In genomic region chr2:127605691-127606277, GRCh38 we compare ENCODE assay signal across 27 cellular contexts. TPM values are rescaled to one million over a fixed set of nuclear protein-coding genes. Genes with fewer than 3 reads are reported as not detected.
A peak's percentile ranks its signal among the peaks of the same experiment; 100 is the strongest.
DNase-seq lines count a peak whose midpoint lies in the region; ATAC-seq and TF ChIP-seq lines count a peak whose summit lies in the region.
"Had no signal": no experiment of that assay in that cellular context is flagged by ENCODE, and none has a peak within 500 bp of the region (broad histone marks: within the 10 kb centered on the region; RNA-seq: fewer than 3 reads in every experiment).

No MANE protein-coding gene starts in this region.

- H3K36me3 ChIP-seq in BLaER1 treated with 17β-estradiol and CSF1 and Interleukin-3, amounts not matched to agents 10 nM and 100 nM: 0 out of 22 replicates have a peak, but pooled peaks cover 0 to 4% (median 0%) of the 10 kb centered on the region in 11 experiments
- peaks cover 77% of the 10 kb centered on the region for H3K36me3 ChIP-seq in KOPT-K1 (ENCODE audit: insufficient read depth, low read length)
- H3K36me3 ChIP-seq: esophagus squamous epithelium, upper lobe of left lung had no signal

- intact Hi-C loops in sciatic nerve (cut with DNase I): no loop called here

- peaks cover 8% of the 10 kb centered on the region for H3K4me1 Mint-ChIP-seq in glutamatergic neuron (ENCODE audit: low read depth, unreplicated experiment)

- H3K9me3 Mint-ChIP-seq in glutamatergic neuron (ENCODE audit: unreplicated experiment): peaks cover 5% of the 10 kb centered on the region

- H3K9ac ChIP-seq in BLaER1 treated with 17β-estradiol and CSF1 and Interleukin-3, amounts not matched to agents 10 nM and 100 nM: no peak overlapping the region
- H3K9ac ChIP-seq: GM23248 had no signal

- no peak overlapping the region for H3K4me3 Mint-ChIP-seq in glutamatergic neuron (ENCODE audit: unreplicated experiment)
- H3K4me3 Mint-ChIP-seq: activated CD4-positive, alpha-beta T cell treated with anti-CD3 and anti-CD28 coated beads, Interleukin-2, amount 10 ng/mL, durations not matched to agents 7 days and 5 days; activated T-cell treated with anti-CD3 and anti-CD28 coated beads, Interleukin-2, amount 50 U/mL, for 72 hours; CD4-positive, CD25-positive, alpha-beta regulatory T cell; memory B cell had no signal

- H3K4me2 ChIP-seq in BLaER1 treated with 17β-estradiol and CSF1 and Interleukin-3, amounts not matched to agents 10 nM and 100 nM: peak overlapping the region in 8 of 11 experiments; percentile 9 to 73 (median 62); a peak in 12 of 22 replicates

- H3K27me3 Mint-ChIP-seq in glutamatergic neuron (ENCODE audit: unreplicated experiment): peaks cover 3% of the 10 kb centered on the region
- H3K27me3 Mint-ChIP-seq: activated CD4-positive, alpha-beta T cell treated with anti-CD3 and anti-CD28 coated beads, Interleukin-2, amount 10 ng/mL, durations not matched to agents 7 days and 5 days had no signal

- peak; percentile 16 for DNase-seq in glutamatergic neuron
- DNase-seq in sciatic nerve (ENCODE audit: low spot score): peak; percentile 25
- no peak for DNase-seq in NCI-H1048 (lab: John Stamatoyannopoulos, UW)
- no peak for DNase-seq in LoVo (ENCODE audit: low spot score)
- DNase-seq in kidney glomerular epithelial cell (lab: John Stamatoyannopoulos, UW): no peak
- DNase-seq: activated CD4-positive, alpha-beta T cell treated with anti-CD3 and anti-CD28 coated beads, Interleukin-2, amount 10 ng/mL, durations not matched to agents 7 days and 5 days; activated T-cell treated with anti-CD3 and anti-CD28 coated beads, Interleukin-2, amount 50 U/mL, for 72 hours; CD4-positive, CD25-positive, alpha-beta regulatory T cell; esophagus squamous epithelium; foreskin melanocyte; GM23248; left cardiac atrium; NCI-H1105 treated with DMSO at 0.1 percent for 48 hours; NCI-H2081; NCI-H2227 treated with DMSO at 0.1 percent for 48 hours; NCI-H526 treated with DMSO at 0.1 percent for 48 hours; stimulated activated CD8-positive, alpha-beta memory T cell treated with anti-CD3 and anti-CD28 coated beads, Interleukin-4, amount 100 ng/mL, for 48 hours; T1000 had no signal

- no peak overlapping the region for H3K27ac ChIP-seq in BLaER1 treated with 17β-estradiol and CSF1 and Interleukin-3, amounts not matched to agents 10 nM and 100 nM
- peak overlapping the region; percentile 99 for H3K27ac ChIP-seq in KOPT-K1 (ENCODE audit: low read depth, low read length, poor library complexity, severe bottlenecking)
- H3K27ac ChIP-seq: esophagus squamous epithelium, GM23248, skin epidermis, upper lobe of left lung had no signal

- peaks cover 0 to 68% (median 46%) of the 10 kb centered on the region in 10 experiments; a peak in 15 of 20 replicates for H3K4me1 ChIP-seq in BLaER1 treated with 17β-estradiol and CSF1 and Interleukin-3, amounts not matched to agents 10 nM and 100 nM
- H3K4me1 ChIP-seq: esophagus squamous epithelium, upper lobe of left lung had no signal

- TF ChIP-seq CTCF in glutamatergic neuron (IDR thresholded peaks at IDR 0.05; ENCODE audit: partially characterized antibody, unreplicated experiment): no peak

- ATAC-seq in sciatic nerve (no peak), HG03342 (IDR thresholded peaks at IDR 0.05; ENCODE audit: unreplicated experiment) (no peak)
- ATAC-seq: activated naive CD4-positive, alpha-beta T cell treated with anti-CD3 and anti-CD28 coated beads, Interleukin-2, amount 50 U/mL, for 72 hours; activated T-cell treated with anti-CD3 and anti-CD28 coated beads, Interleukin-2, amount 50 U/mL, for 72 hours; HepG2; left cardiac atrium had no signal

- peaks cover 27 to 35% (median 31%) of the 10 kb centered on the region in 11 experiments for H3K9me3 ChIP-seq in BLaER1 treated with 17β-estradiol and CSF1 and Interleukin-3, amounts not matched to agents 10 nM and 100 nM (replicated peaks in 1 of 11)
- peaks cover 21% of the 10 kb centered on the region for H3K9me3 ChIP-seq in KOPT-K1 (ENCODE audit: insufficient read depth, low read length, poor library complexity, severe bottlenecking)

- peaks cover 8% of the 10 kb centered on the region for H3K36me3 Mint-ChIP-seq in glutamatergic neuron (ENCODE audit: unreplicated experiment)

- no peak overlapping the region for H3K27ac Mint-ChIP-seq in glutamatergic neuron (ENCODE audit: unreplicated experiment)
- H3K27ac Mint-ChIP-seq: activated CD4-positive, alpha-beta T cell treated with anti-CD3 and anti-CD28 coated beads, Interleukin-2, amount 10 ng/mL, durations not matched to agents 7 days and 5 days; activated naive CD4-positive, alpha-beta T cell treated with anti-CD3 and anti-CD28 coated beads, Interleukin-2, amount 50 U/mL, for 72 hours; activated T-cell treated with anti-CD3 and anti-CD28 coated beads, Interleukin-2, amount 50 U/mL, for 72 hours; CD4-positive, CD25-positive, alpha-beta regulatory T cell; memory B cell had no signal

- H3K4me3 ChIP-seq in BLaER1 treated with 17β-estradiol and CSF1 and Interleukin-3, amounts not matched to agents 10 nM and 100 nM: no peak overlapping the region
- H3K4me3 ChIP-seq: esophagus squamous epithelium, GM23248, skin epidermis, upper lobe of left lung had no signal

- no peaks in the 10 kb centered on the region for H3K27me3 ChIP-seq in BLaER1 treated with 17β-estradiol and CSF1 and Interleukin-3, amounts not matched to agents 10 nM and 100 nM
- H3K27me3 ChIP-seq: esophagus squamous epithelium, upper lobe of left lung had no signal

- no peaks in the 10 kb centered on the region for H4K20me1 ChIP-seq in BLaER1 treated with 17β-estradiol and CSF1 and Interleukin-3, amounts not matched to agents 10 nM and 100 nM

RNA-seq across cellular contexts. Expression of gene GPR17, which starts 40.2 kb away (rescaled TPM):
- total RNA-seq in glutamatergic neuron (ENCODE audit: unreplicated experiment): not detected
- 4.6 TPM for total RNA-seq in sciatic nerve
- total RNA-seq: activated CD4-positive, alpha-beta T cell treated with anti-CD3 and anti-CD28 coated beads, Interleukin-2, amount 10 ng/mL, durations not matched to agents 7 days and 5 days; activated naive CD4-positive, alpha-beta T cell treated with anti-CD3 and anti-CD28 coated beads, Interleukin-2, amount 50 U/mL, for 72 hours; activated T-cell treated with anti-CD3 and anti-CD28 coated beads, Interleukin-2, amount 50 U/mL, for 72 hours; CD4-positive, CD25-positive, alpha-beta regulatory T cell; Daoy; esophagus squamous epithelium; GM23248; HepG2 had no signal

Comparison
In these comparisons a context has a peak if more than half of its experiments do, and no peak if none do; other contexts are left out.
1. DNase-seq: peak in glutamatergic neuron (single experiment) and sciatic nerve (single experiment); none in NCI-H1048 (single experiment), LoVo (single experiment) and kidney glomerular epithelial cell (single experiment).